In genomic region chr4:10115657-10116624, GRCh38 we compare ENCODE assay signal across 8 cellular contexts. TPM values are rescaled to one million over a fixed set of nuclear protein-coding genes. Genes with fewer than 3 reads are reported as not detected.
DNase-seq lines count a peak whose midpoint lies in the region; ATAC-seq and TF ChIP-seq lines count a peak whose summit lies in the region.

No MANE protein-coding gene starts in this region.

- H3K4me1 ChIP-seq in CD4-positive, CD25-positive, alpha-beta regulatory T cell (ENCODE audit: control insufficient read depth, insufficient read depth, low read length, poor library complexity, severe bottlenecking): peaks cover 74% of the 10 kb centered on the region
- H3K4me1 ChIP-seq in hepatocyte (ENCODE audit: insufficient read depth) (peaks cover 22% of the 10 kb centered on the region), skeletal muscle satellite cell (ENCODE audit: control insufficient read depth, insufficient read depth, low read length) (peaks cover 55% of the 10 kb centered on the region)

- H2AFZ ChIP-seq in hepatocyte: no peak overlapping the region

- peak overlapping the region; percentile 94 for H3K4me2 ChIP-seq in hepatocyte
- peak overlapping the region; percentile 91 for H3K4me2 ChIP-seq in skeletal muscle satellite cell (ENCODE audit: low read length)

- H3K4me1 Mint-ChIP-seq in CD4-positive, CD25-positive, alpha-beta regulatory T cell: peaks cover 18 to 74% (median 53%) of the 10 kb centered on the region in 4 donors

- H3K36me3 Mint-ChIP-seq in CD4-positive, CD25-positive, alpha-beta regulatory T cell: peaks cover 37% of the 10 kb centered on the region

- H3K4me3 ChIP-seq in CD4-positive, CD25-positive, alpha-beta regulatory T cell (ENCODE audit: low read depth, low read length): peak overlapping the region; percentile 83
- H3K4me3 ChIP-seq in hepatocyte (peak overlapping the region; percentile 88), skeletal muscle satellite cell (ENCODE audit: low read length) (peak overlapping the region; percentile 99)

- H3K9ac ChIP-seq in skeletal muscle satellite cell (ENCODE audit: low read depth, low read length): peak overlapping the region; percentile 96

- peak overlapping the region; percentile 95 for H3K27ac Mint-ChIP-seq in CD4-positive, CD25-positive, alpha-beta regulatory T cell

- H3K27me3 Mint-ChIP-seq in CD4-positive, CD25-positive, alpha-beta regulatory T cell: peaks cover 4% of the 10 kb centered on the region

- H3K27ac ChIP-seq in CD4-positive, CD25-positive, alpha-beta regulatory T cell (ENCODE audit: insufficient read depth, low read length, poor library complexity, severe bottlenecking): peak overlapping the region; percentile 96
- H3K27ac ChIP-seq in hepatocyte: peak overlapping the region; percentile 96

- no peaks in the 10 kb centered on the region for H3K9me2 ChIP-seq in hepatocyte (replicated peaks; ENCODE audit: insufficient read depth)

- H3K9me3 Mint-ChIP-seq in CD4-positive, CD25-positive, alpha-beta regulatory T cell: no peaks in the 10 kb centered on the region

- H3K4me3 Mint-ChIP-seq in CD4-positive, CD25-positive, alpha-beta regulatory T cell: peak overlapping the region; percentile 93 to 99 (median 96)

- H3K27me3 ChIP-seq in CD4-positive, CD25-positive, alpha-beta regulatory T cell (ENCODE audit: control insufficient read depth, insufficient read depth, low read length): no peaks in the 10 kb centered on the region
- H3K27me3 ChIP-seq in hepatocyte (no peaks in the 10 kb centered on the region), skeletal muscle satellite cell (ENCODE audit: control insufficient read depth, insufficient read depth, low read length) (no peaks in the 10 kb centered on the region)

- peaks cover 45% of the 10 kb centered on the region for H3K36me3 ChIP-seq in CD4-positive, CD25-positive, alpha-beta regulatory T cell (ENCODE audit: control insufficient read depth, insufficient read depth, low read length)
- H3K36me3 ChIP-seq in hepatocyte (replicated peaks; ENCODE audit: insufficient read depth, low read depth) (no peaks in the 10 kb centered on the region), skeletal muscle satellite cell (ENCODE audit: insufficient read depth, low read length) (peaks cover 51% of the 10 kb centered on the region)

- peak; percentile 74 to 85 (median 75) for DNase-seq in CD4-positive, CD25-positive, alpha-beta regulatory T cell
- DNase-seq in GM19240 (ENCODE audit: insufficient read length, low spot score) (peak; percentile 62), SK-N-DZ (ENCODE audit: low spot score) (peak; percentile 49), hepatocyte (ENCODE audit: low spot score) (peak; percentile 77), NCI-H1436 (lab: John Stamatoyannopoulos, UW) (no peak)
- DNase-seq in activated naive CD8-positive, alpha-beta T cell treated with anti-CD3 and anti-CD28 coated beads, Interleukin-2, amount 50 U/mL, for 16 hours (ENCODE audit: low read depth, low spot score): peak; percentile 26

- ATAC-seq in CD4-positive, CD25-positive, alpha-beta regulatory T cell (ENCODE audit: low read depth in 2 of 2): peak; percentile 44 to 46
- ATAC-seq in HG03378 (IDR thresholded peaks at IDR 0.05; ENCODE audit: unreplicated experiment): peak; percentile 38

- H3K79me2 ChIP-seq in hepatocyte: peaks cover 51% of the 10 kb centered on the region

- peaks cover 46% of the 10 kb centered on the region for H4K20me1 ChIP-seq in hepatocyte (ENCODE audit: insufficient read depth, poor library complexity, severe bottlenecking)

- no peak for TF ChIP-seq CTCF in hepatocyte (IDR thresholded peaks at IDR 0.05; ENCODE audit: poor library complexity)

- 11% methylated on average over 47 of the region's 87 CpGs for WGBS in hepatocyte (ENCODE audit: low lambda C conversion rate, missing lambda C conversion rate)

- H3K9me3 ChIP-seq in CD4-positive, CD25-positive, alpha-beta regulatory T cell (ENCODE audit: control insufficient read depth in 2 of 2, low read length in 2 of 2): no peaks in the 10 kb centered on the region
- no peaks in the 10 kb centered on the region for H3K9me3 ChIP-seq in hepatocyte (ENCODE audit: low read depth)
- H3K9me3 ChIP-seq in skeletal muscle satellite cell (replicated peaks; ENCODE audit: low read length): no peaks in the 10 kb centered on the region

RNA-seq across cellular contexts. Expression of gene WDR1, which starts 0.7 kb away (rescaled TPM):
- total RNA-seq in CD4-positive, CD25-positive, alpha-beta regulatory T cell: 326 TPM
- polyA plus RNA-seq in CD4-positive, CD25-positive, alpha-beta regulatory T cell: 100 to 1,000 TPM; 312 to 422 (median 370) TPM
- 51.3 and 55.2 TPM in 2 replicates for polyA plus RNA-seq in SK-N-DZ (2014; cell fraction: cytosol; rRNA removed)
- polyA plus RNA-seq in SK-N-DZ (2014; cell fraction: nucleus; rRNA removed): 42.2 and 42.5 TPM in 2 replicates
- 169 and 176 TPM in 2 replicates for total RNA-seq in hepatocyte
- 177 and 179 TPM in 2 replicates for polyA plus RNA-seq in hepatocyte
- total RNA-seq in skeletal muscle satellite cell (2012; rRNA removed): 277 and 319 TPM in 2 replicates
